ENCODE assay signal across 1 cellular context in the genomic region with DNA sequence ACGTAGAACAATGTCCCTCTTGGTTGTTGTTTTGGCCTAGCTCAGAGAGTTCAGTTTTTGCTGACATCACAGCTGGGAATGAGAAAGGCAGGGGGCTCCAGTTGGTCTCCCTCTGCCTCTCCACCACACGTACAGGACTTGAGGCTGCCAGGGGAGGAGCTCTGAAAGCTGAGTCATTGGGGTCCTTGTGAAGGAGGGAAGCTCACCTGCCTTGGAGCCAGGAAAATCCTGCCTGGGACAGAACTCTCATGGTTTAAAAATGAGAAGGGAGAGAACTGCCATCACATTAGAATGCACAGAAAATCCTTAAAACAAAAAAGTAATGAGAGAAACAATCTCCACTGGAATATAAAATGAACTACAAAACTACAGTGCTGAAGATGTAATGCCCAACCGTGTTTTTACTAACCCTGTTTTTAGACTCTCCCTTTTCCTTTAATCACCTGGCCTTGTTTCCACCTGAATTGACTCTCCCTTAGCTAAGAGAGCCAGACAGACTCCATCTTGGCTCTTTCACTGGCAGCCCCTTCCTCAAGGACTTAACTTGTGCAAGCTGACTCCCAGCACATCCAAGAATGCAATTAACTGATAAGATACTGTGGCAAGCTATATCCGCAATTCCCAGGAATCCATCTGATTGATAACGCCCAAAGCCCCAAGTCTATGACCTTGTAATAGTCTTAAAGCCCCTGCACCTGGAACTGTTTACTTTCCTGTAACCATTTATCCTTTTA.
TF ChIP-seq lines count a peak whose summit lies in the region.
"Not testable (repeated sequence)": the region's sequence is repeated elsewhere in the genome, so short reads cannot be mapped to it uniquely, and the experiment has no call there.

No MANE protein-coding gene starts in this region.

TF ChIP-seq in K562, 482 proteins besides CTCF, POLR2A, EP300 and RAD21 (continued from another document):
- TF ChIP-seq, protein P1, sequence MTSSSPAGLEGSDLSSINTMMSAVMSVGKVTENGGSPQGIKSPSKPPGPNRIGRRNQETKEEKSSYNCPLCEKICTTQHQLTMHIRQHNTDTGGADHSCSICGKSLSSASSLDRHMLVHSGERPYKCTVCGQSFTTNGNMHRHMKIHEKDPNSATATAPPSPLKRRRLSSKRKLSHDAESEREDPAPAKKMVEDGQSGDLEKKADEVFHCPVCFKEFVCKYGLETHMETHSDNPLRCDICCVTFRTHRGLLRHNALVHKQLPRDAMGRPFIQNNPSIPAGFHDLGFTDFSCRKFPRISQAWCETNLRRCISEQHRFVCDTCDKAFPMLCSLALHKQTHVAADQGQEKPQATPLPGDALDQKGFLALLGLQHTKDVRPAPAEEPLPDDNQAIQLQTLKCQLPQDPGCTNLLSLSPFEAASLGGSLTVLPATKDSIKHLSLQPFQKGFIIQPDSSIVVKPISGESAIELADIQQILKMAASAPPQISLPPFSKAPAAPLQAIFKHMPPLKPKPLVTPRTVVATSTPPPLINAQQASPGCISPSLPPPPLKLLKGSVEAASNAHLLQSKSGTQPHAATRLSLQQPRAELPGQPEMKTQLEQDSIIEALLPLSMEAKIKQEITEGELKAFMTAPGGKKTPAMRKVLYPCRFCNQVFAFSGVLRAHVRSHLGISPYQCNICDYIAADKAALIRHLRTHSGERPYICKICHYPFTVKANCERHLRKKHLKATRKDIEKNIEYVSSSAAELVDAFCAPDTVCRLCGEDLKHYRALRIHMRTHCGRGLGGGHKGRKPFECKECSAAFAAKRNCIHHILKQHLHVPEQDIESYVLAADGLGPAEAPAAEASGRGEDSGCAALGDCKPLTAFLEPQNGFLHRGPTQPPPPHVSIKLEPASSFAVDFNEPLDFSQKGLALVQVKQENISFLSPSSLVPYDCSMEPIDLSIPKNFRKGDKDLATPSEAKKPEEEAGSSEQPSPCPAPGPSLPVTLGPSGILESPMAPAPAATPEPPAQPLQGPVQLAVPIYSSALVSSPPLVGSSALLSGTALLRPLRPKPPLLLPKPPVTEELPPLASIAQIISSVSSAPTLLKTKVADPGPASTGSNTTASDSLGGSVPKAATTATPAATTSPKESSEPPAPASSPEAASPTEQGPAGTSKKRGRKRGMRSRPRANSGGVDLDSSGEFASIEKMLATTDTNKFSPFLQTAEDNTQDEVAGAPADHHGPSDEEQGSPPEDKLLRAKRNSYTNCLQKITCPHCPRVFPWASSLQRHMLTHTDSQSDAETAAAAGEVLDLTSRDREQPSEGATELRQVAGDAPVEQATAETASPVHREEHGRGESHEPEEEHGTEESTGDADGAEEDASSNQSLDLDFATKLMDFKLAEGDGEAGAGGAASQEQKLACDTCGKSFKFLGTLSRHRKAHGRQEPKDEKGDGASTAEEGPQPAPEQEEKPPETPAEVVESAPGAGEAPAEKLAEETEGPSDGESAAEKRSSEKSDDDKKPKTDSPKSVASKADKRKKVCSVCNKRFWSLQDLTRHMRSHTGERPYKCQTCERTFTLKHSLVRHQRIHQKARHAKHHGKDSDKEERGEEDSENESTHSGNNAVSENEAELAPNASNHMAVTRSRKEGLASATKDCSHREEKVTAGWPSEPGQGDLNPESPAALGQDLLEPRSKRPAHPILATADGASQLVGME (CRISPR knock-in tag; IDR thresholded peaks at IDR 0.05): 0 out of 2 replicates have a peak, but pooled peaks have one; percentile 26
- peak; percentile 86; the same call in 1 of the 2 replicates for TF ChIP-seq ZNF668 (CRISPR knock-in tag; IDR thresholded peaks at IDR 0.05)
- TF ChIP-seq SMAD4 (CRISPR knock-in tag; conservative IDR thresholded peaks at IDR 0.05): peak; percentile 92
- peak; percentile 27; the same call in 1 of the 2 replicates for TF ChIP-seq DPF2 (IDR thresholded peaks at IDR 0.05)
- peak; percentile 89 for TF ChIP-seq PTRF (tag; IDR thresholded peaks at IDR 0.05)
- TF ChIP-seq KLF13 (tag; IDR thresholded peaks at IDR 0.05; ENCODE audit: borderline replicate concordance, low read depth): peak; percentile 21; the same call in 1 of the 2 replicates
- peak; percentile 29; the same call in 1 of the 2 replicates for TF ChIP-seq JUND (IDR thresholded peaks at IDR 0.05; ENCODE audit: borderline replicate concordance, low read depth, low read length)
- TF ChIP-seq JUND (tag; IDR thresholded peaks at IDR 0.05; ENCODE audit: borderline replicate concordance, low read depth, low read length); NR4A1 (CRISPR knock-in tag; IDR thresholded peaks at IDR 0.05): not testable (repeated sequence)
- TF ChIP-seq TEAD1 (CRISPR knock-in tag; IDR thresholded peaks at IDR 0.05): peak in 1 of 2 experiments; percentile 84; a peak in 2 of 4 replicates
- TF ChIP-seq, protein P2, sequence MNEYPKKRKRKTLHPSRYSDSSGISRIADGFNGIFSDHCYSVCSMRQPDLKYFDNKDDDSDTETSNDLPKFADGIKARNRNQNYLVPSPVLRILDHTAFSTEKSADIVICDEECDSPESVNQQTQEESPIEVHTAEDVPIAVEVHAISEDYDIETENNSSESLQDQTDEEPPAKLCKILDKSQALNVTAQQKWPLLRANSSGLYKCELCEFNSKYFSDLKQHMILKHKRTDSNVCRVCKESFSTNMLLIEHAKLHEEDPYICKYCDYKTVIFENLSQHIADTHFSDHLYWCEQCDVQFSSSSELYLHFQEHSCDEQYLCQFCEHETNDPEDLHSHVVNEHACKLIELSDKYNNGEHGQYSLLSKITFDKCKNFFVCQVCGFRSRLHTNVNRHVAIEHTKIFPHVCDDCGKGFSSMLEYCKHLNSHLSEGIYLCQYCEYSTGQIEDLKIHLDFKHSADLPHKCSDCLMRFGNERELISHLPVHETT (CRISPR knock-in tag; conservative IDR thresholded peaks at IDR 0.05 in 1 of 2, IDR thresholded peaks at IDR 0.05 in 1 of 2): peak in 1 of 2 experiments; percentile 29; a peak in 1 of 4 replicates
- TF ChIP-seq, protein P3, sequence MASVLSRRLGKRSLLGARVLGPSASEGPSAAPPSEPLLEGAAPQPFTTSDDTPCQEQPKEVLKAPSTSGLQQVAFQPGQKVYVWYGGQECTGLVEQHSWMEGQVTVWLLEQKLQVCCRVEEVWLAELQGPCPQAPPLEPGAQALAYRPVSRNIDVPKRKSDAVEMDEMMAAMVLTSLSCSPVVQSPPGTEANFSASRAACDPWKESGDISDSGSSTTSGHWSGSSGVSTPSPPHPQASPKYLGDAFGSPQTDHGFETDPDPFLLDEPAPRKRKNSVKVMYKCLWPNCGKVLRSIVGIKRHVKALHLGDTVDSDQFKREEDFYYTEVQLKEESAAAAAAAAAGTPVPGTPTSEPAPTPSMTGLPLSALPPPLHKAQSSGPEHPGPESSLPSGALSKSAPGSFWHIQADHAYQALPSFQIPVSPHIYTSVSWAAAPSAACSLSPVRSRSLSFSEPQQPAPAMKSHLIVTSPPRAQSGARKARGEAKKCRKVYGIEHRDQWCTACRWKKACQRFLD (CRISPR knock-in tag; IDR thresholded peaks at IDR 0.05): peak; percentile 73
- TF ChIP-seq ZNF212 (CRISPR knock-in tag; IDR thresholded peaks at IDR 0.05): peak; percentile 47; the same call in 1 of the 2 replicates
- peak; percentile 97 for TF ChIP-seq NR4A1 (tag; IDR thresholded peaks at IDR 0.05)
- TF ChIP-seq ZNF316 (IDR thresholded peaks at IDR 0.05): peak; percentile 79
- TF ChIP-seq PTTG1 (tag; IDR thresholded peaks at IDR 0.05; ENCODE audit: low read depth): peak; percentile 88
- 0 out of 2 replicates have a peak, but pooled peaks have one; percentile 51 for TF ChIP-seq HSF4 (CRISPR knock-in tag; IDR thresholded peaks at IDR 0.05; ENCODE audit: borderline replicate concordance)
- peak; percentile 75 for TF ChIP-seq C11orf30 (IDR thresholded peaks at IDR 0.05; ENCODE audit: low read depth)
- TF ChIP-seq ZBTB7A (IDR thresholded peaks at IDR 0.05; ENCODE audit: borderline replicate concordance, control insufficient read depth, low read depth, low read length): peak; percentile 41; the same call in 1 of the 2 replicates
- TF ChIP-seq, protein P4, sequence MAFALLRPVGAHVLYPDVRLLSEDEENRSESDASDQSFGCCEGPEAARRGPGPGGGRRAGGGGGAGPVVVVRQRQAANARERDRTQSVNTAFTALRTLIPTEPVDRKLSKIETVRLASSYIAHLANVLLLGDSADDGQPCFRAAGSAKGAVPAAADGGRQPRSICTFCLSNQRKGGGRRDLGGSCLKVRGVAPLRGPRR (CRISPR knock-in tag; IDR thresholded peaks at IDR 0.05): 0 out of 2 replicates have a peak, but pooled peaks have one; percentile 63
- peak; percentile 90 for TF ChIP-seq ZBTB17 (CRISPR knock-in tag; IDR thresholded peaks at IDR 0.05)
